ENCODE assay signal across 24 cellular contexts in genomic region chr17:75103601-75104554, GRCh38. TPM values are rescaled to one million over a fixed set of nuclear protein-coding genes. Genes with fewer than 3 reads are reported as not detected.
DNase-seq lines count a peak whose midpoint lies in the region; ATAC-seq, FAIRE-seq and TF ChIP-seq lines count a peak whose summit lies in the region.
"Had no signal": no experiment of that assay in that cellular context is flagged by ENCODE, and none has a peak within 500 bp of the region (broad histone marks: within the 10 kb centered on the region; RNA-seq: fewer than 3 reads in every experiment).

No MANE protein-coding gene starts in this region.

- H3K9ac ChIP-seq in IMR-90 (ENCODE audit: low read depth, low read length) = no peak overlapping the region

- ATAC-seq in IMR-90 (ENCODE audit: low read depth) (no peak), lower lobe of right lung (peak; percentile 57 to 70)
- ATAC-seq: natural killer cell treated with Interleukin-12 subunit alpha and Interleukin-12 subunit beta and Interleukin-15 and Interleukin-18, amount 100 ng/mL, for 72 hours; stimulated activated naive CD8-positive, alpha-beta T cell treated with anti-CD3 and anti-CD28 coated beads, Interleukin-15, amount 100 ng/mL, for 72 hours had no signal

- H2AK9ac ChIP-seq in IMR-90 (replicated peaks; ENCODE audit: low read depth, low read length, poor library complexity) = peak overlapping the region; percentile 55

- H3K79me1 ChIP-seq in IMR-90 (ENCODE audit: low read depth in 1 of 2, low read length in 2 of 2) = no peaks in the 10 kb centered on the region

- POLR2A ChIA-PET in IMR-90 (lab: Charles Lee; ENCODE audit: unreplicated experiment) = no interaction called here

- no peaks in the 10 kb centered on the region for H3K9me1 ChIP-seq in IMR-90 (ENCODE audit: insufficient read depth, low read length)

- no peak for TF ChIP-seq CTCF in IMR-90 (conservative IDR thresholded peaks at IDR 0.05; ENCODE audit: low read depth, low read length)
- TF ChIP-seq CTCF in lower lobe of right lung (IDR thresholded peaks at IDR 0.05) = no peak

- 0 out of 2 replicates have a peak, but pooled peaks cover under 1% of the 10 kb centered on the region for H3K4me1 ChIP-seq in IMR-90 (ENCODE audit: control insufficient read depth, insufficient read depth, low read length)
- peaks cover 16% of the 10 kb centered on the region for H3K4me1 ChIP-seq in lower lobe of right lung

- CTCF ChIA-PET in IMR-90 (lab: Yijun Ruan, JAX) = interaction anchor here (1.6 to 2.8 kb wide), 2 partner anchors 10 to 19 kb away, joined by 3 to 17 read pairs; no protein-coding TSS in a partner anchor

- peaks cover under 1% of the 10 kb centered on the region; the same call in 1 of the 2 replicates for H3K27me3 ChIP-seq in IMR-90 (ENCODE audit: control insufficient read depth, insufficient read depth, low read length)
- no peaks in the 10 kb centered on the region for H3K27me3 ChIP-seq in lower lobe of right lung (ENCODE audit: low read depth)

- H4K5ac ChIP-seq in IMR-90 (ENCODE audit: low read depth, low read length) = no peak overlapping the region

- no peak overlapping the region for H4K91ac ChIP-seq in IMR-90 (ENCODE audit: insufficient read depth, low read depth, low read length)

- in situ Hi-C loops in IMR-90 (cut with MboI; ENCODE audit: low sequenced_read_pairs) = no loop called here

- no peak overlapping the region for H3K18ac ChIP-seq in IMR-90 (ENCODE audit: low read depth, low read length)

- no peak overlapping the region for H2AK5ac ChIP-seq in IMR-90 (ENCODE audit: low read depth, low read length)

- BruUV-seq in IMR-90 (replicated peaks; lab: Mats Ljungman, UMichigan) = no TSS peak

- no peak for TF ChIP-seq POLR2A in IMR-90 (IDR thresholded peaks at IDR 0.05; ENCODE audit: low read depth, low read length)

- H3K23ac ChIP-seq in IMR-90 (ENCODE audit: low read depth, low read length) = no peak overlapping the region

- H4K20me1 ChIP-seq in IMR-90 (ENCODE audit: insufficient read depth, low read length) = no peaks in the 10 kb centered on the region; the same call in 1 of the 2 replicates

- H2BK15ac ChIP-seq in IMR-90 (ENCODE audit: low read depth, low read length) = no peak overlapping the region

- H3K56ac ChIP-seq in IMR-90 (ENCODE audit: extremely low read depth, insufficient read depth, low read length) = no peak overlapping the region

- H2BK5ac ChIP-seq in IMR-90 (ENCODE audit: low read depth, low read length, poor library complexity, severe bottlenecking) = no peak overlapping the region

- no peak overlapping the region for H3K4ac ChIP-seq in IMR-90 (ENCODE audit: low read depth, low read length)

- no peak for TF ChIP-seq RAD21 in IMR-90 (IDR thresholded peaks at IDR 0.05; ENCODE audit: low read length)

- H3K27ac ChIP-seq in IMR-90 (ENCODE audit: insufficient read depth, low read length) (no peak overlapping the region), lower lobe of right lung (no peak overlapping the region)
- H3K27ac ChIP-seq: epithelial cell of prostate, skin epidermis had no signal

- no peak overlapping the region for H2AFZ ChIP-seq in IMR-90 (replicated peaks; ENCODE audit: low read length, poor library complexity)

- H3K4me2 ChIP-seq in IMR-90 (ENCODE audit: low read depth, low read length) = no peak overlapping the region

- H2BK120ac ChIP-seq in IMR-90 (ENCODE audit: low read depth, low read length) = no peak overlapping the region

- DNase-seq in GM19239 (ENCODE audit: insufficient read length, low spot score) (no peak), IMR-90 (no peak), lower lobe of right lung (no peak), head of caudate nucleus (no peak), NCI-H774 (lab: John Stamatoyannopoulos, UW) (no peak)
- DNase-seq in activated effector memory CD4-positive, alpha-beta T cell treated with anti-CD3 and anti-CD28 coated beads, Interleukin-2, amount 50 U/mL, for 16 hours = no peak
- DNase-seq: activated CD4-positive, alpha-beta T cell treated with anti-CD3 and anti-CD28 coated beads for 48 hours; activated effector memory CD4-positive, alpha-beta T cell treated with Interleukin-2 at 50 U/mL for 16 hours; amniotic stem cell; dermis blood vessel endothelial cell; foreskin fibroblast; GOT3; hypothalamus; NCI-H1092 treated with DMSO at 0.1 percent for 48 hours; NCI-H2029 treated with DMSO at 0.1 percent for 48 hours; NCI-H510A; stimulated activated CD4-positive, alpha-beta T cell treated with anti-CD3 and anti-CD28 coated beads, Interleukin-2, amount 100 ng/mL, for 48 hours; stimulated activated naive CD8-positive, alpha-beta T cell treated with anti-CD3 and anti-CD28 coated beads, Interleukin-15, amount 100 ng/mL, for 72 hours; trophoblast cell had no signal

- no peak overlapping the region for H3K14ac ChIP-seq in IMR-90 (replicated peaks; ENCODE audit: low read depth, low read length)

- H2BK20ac ChIP-seq in IMR-90 (ENCODE audit: low read depth, low read length) = no peak overlapping the region

- intact Hi-C loops in IMR-90 (cut with micrococcal nuclease) (no loop called here), lower lobe of right lung (cut with DNase I) (no loop called here), head of caudate nucleus (cut with DNase I) (no loop called here)

- WGBS in IMR-90 (ENCODE audit: extremely low coverage in 2 of 2, insufficient read length in 1 of 2), 2 experiments = 90% methylated on average over 8 of the region's 14 CpGs; no CpG with 5 or more reads in 1 of the 2 experiments

- H3K4me3 ChIP-seq in IMR-90 (ENCODE audit: insufficient read depth, low read depth, low read length) (no peak overlapping the region), lower lobe of right lung (no peak overlapping the region)
- H3K4me3 ChIP-seq: skin epidermis had no signal

- dilution Hi-C loops in IMR-90 (cut with HindIII; ENCODE audit: low sequenced_read_pairs, unreplicated experiment) = no loop called here

- FAIRE-seq in GM19239 (lab: Jason Lieb, UNC) = peak; percentile 18
- FAIRE-seq: keratinocyte, TTC549 had no signal

- peaks cover 6% of the 10 kb centered on the region for H3K36me3 ChIP-seq in IMR-90 (ENCODE audit: control insufficient read depth, insufficient read depth, low read length)
- H3K36me3 ChIP-seq in lower lobe of right lung = peaks cover 31% of the 10 kb centered on the region

- H4K8ac ChIP-seq in IMR-90 (ENCODE audit: low read depth in 2 of 2, low read length in 2 of 2) = no peak overlapping the region

- H3K9me3 ChIP-seq in IMR-90 (ENCODE audit: control insufficient read depth, insufficient read depth, low read length) (no peaks in the 10 kb centered on the region), lower lobe of right lung (no peaks in the 10 kb centered on the region)

TF ChIP-seq in IMR-90, 13 proteins besides CTCF, POLR2A, EP300 and RAD21 (continues in another document):
- no peak for TF ChIP-seq MXI1 (IDR thresholded peaks at IDR 0.05; ENCODE audit: borderline replicate concordance, low read depth, low read length)
- TF ChIP-seq USF2 (IDR thresholded peaks at IDR 0.05; ENCODE audit: low read depth, low read length) = no peak
- TF ChIP-seq BHLHE40 (IDR thresholded peaks at IDR 0.05; ENCODE audit: low read depth, low read length) = no peak
- TF ChIP-seq CEBPB (IDR thresholded peaks at IDR 0.05; ENCODE audit: low read depth, low read length) = no peak
- no peak for TF ChIP-seq CHD1 (IDR thresholded peaks at IDR 0.05; ENCODE audit: low read depth, low read length)
- TF ChIP-seq MAFK (IDR thresholded peaks at IDR 0.05; ENCODE audit: low read depth, low read length) = no peak
- no peak for TF ChIP-seq SMC3 (IDR thresholded peaks at IDR 0.05; ENCODE audit: low read depth, low read length)
- no peak for TF ChIP-seq FOS (IDR thresholded peaks at IDR 0.05; ENCODE audit: low read depth, low read length)
- TF ChIP-seq RFX5 (IDR thresholded peaks at IDR 0.05; ENCODE audit: low read depth, low read length) = no peak

RNA-seq across cellular contexts. Expression of gene ARMC7, which starts 5.9 kb away (rescaled TPM):
- 1.7 and 1.8 TPM in 2 replicates for total RNA-seq in IMR-90 (2012; rRNA removed)
- polyA plus RNA-seq in IMR-90 (2012; rRNA removed) = 6.9 and 7.3 TPM in 2 replicates
- polyA plus RNA-seq in IMR-90 (2012; cell fraction: cytosol; rRNA removed) = 7.1 and 7.3 TPM in 2 replicates
- 4.8 and 7.7 TPM in 2 replicates for polyA plus RNA-seq in IMR-90 (2012; cell fraction: nucleus; rRNA removed; ENCODE audit: low replicate concordance)
- total RNA-seq in lower lobe of right lung = 16.7 TPM

RNA-seq across cellular contexts. Expression of gene SLC16A5, which starts 16.1 kb away (rescaled TPM):
- 1.1 and 1.8 TPM in 2 replicates for total RNA-seq in IMR-90 (2012; rRNA removed)
- polyA plus RNA-seq in IMR-90 (2012; rRNA removed) = 5.9 and 7.1 TPM in 2 replicates
- 1.9 and 9.5 TPM in 2 replicates for polyA plus RNA-seq in IMR-90 (2012; cell fraction: cytosol; rRNA removed)
- polyA plus RNA-seq in IMR-90 (2012; cell fraction: nucleus; rRNA removed; ENCODE audit: low replicate concordance) = 19.4 and 39.3 TPM in 2 replicates
- total RNA-seq in lower lobe of right lung = 32.3 TPM

RNA-seq across cellular contexts. Expression of gene NT5C, which starts 27.7 kb away (rescaled TPM):
- total RNA-seq in IMR-90 (2012; rRNA removed) (23.1 and 24.0 TPM in 2 replicates), lower lobe of right lung (34.9 TPM)
- polyA plus RNA-seq in IMR-90 (2012; rRNA removed) = 44.6 and 62.1 TPM in 2 replicates
- polyA plus RNA-seq in IMR-90 (2012; cell fraction: cytosol; rRNA removed) = 36.7 and 49.9 TPM in 2 replicates
- polyA plus RNA-seq in IMR-90 (2012; cell fraction: nucleus; rRNA removed; ENCODE audit: low replicate concordance) = 78.2 and 163 TPM in 2 replicates

RNA-seq across cellular contexts. Expression of gene JPT1, which starts 50.4 kb away (rescaled TPM):
- total RNA-seq in IMR-90 (2012; rRNA removed) (118 and 127 TPM in 2 replicates), lower lobe of right lung (61.1 TPM)
- polyA plus RNA-seq in IMR-90 (2012; rRNA removed) = 236 and 272 TPM in 2 replicates
- 333 and 450 TPM in 2 replicates for polyA plus RNA-seq in IMR-90 (2012; cell fraction: cytosol; rRNA removed)
- polyA plus RNA-seq in IMR-90 (2012; cell fraction: nucleus; rRNA removed; ENCODE audit: low replicate concordance) = 92.9 and 111 TPM in 2 replicates

RNA-seq across cellular contexts. Expression of gene KCTD2, which starts 56.9 kb away (rescaled TPM):
- total RNA-seq in IMR-90 (2012; rRNA removed) = 9.1 and 9.4 TPM in 2 replicates
- polyA plus RNA-seq in IMR-90 (2012; rRNA removed) = 18.3 and 18.4 TPM in 2 replicates
- polyA plus RNA-seq in IMR-90 (2012; cell fraction: cytosol; rRNA removed) = 10.8 and 16.4 TPM in 2 replicates
- polyA plus RNA-seq in IMR-90 (2012; cell fraction: nucleus; rRNA removed; ENCODE audit: low replicate concordance) = 9.9 and 12.6 TPM in 2 replicates
- total RNA-seq in lower lobe of right lung = 22.9 TPM

Comparison
In these comparisons a context has a peak if more than half of its experiments do, and no peak if none do; other contexts are left out.
1. RNA of gene SLC16A5, which starts 16.1 kb away (total RNA-seq): 32.3 TPM in lower lobe of right lung (single experiment); 1.1 to 1.8 TPM in IMR-90; every median in the first group is over 10 times any median in the second.